ENCODE assay signal across 1 cellular context in genomic region chr2:61993422-61994024, GRCh38.
TF ChIP-seq lines count a peak whose summit lies in the region.

No MANE protein-coding gene starts in this region.

TF ChIP-seq in IMR-90, 13 proteins besides CTCF, POLR2A, EP300 and RAD21:
- TF ChIP-seq ELK1 (IDR thresholded peaks at IDR 0.05; ENCODE audit: borderline replicate concordance, low read depth, low read length) = no peak
- peak; percentile 69 for TF ChIP-seq SMC3 (IDR thresholded peaks at IDR 0.05; ENCODE audit: low read depth, low read length)
